Comparison of ENCODE assay signal across 1 cellular context in genomic region chr6:156658186-156658585, GRCh38.
A peak's percentile ranks its signal among the peaks of the same experiment; 100 is the strongest.
TF ChIP-seq lines count a peak whose summit lies in the region.

No MANE protein-coding gene starts in this region.

TF ChIP-seq in IMR-90, 13 proteins besides CTCF, POLR2A, EP300 and RAD21:
- peak; percentile 67; the same call in 1 of the 2 replicates for TF ChIP-seq USF2 (IDR thresholded peaks at IDR 0.05; ENCODE audit: low read depth, low read length)
- no peak for TF ChIP-seq NFE2L2 (IDR thresholded peaks at IDR 0.05; ENCODE audit: low read depth, low read length)
- TF ChIP-seq MAFK (IDR thresholded peaks at IDR 0.05; ENCODE audit: low read depth, low read length): no peak
- no peak for TF ChIP-seq SMC3 (IDR thresholded peaks at IDR 0.05; ENCODE audit: low read depth, low read length)
- TF ChIP-seq BHLHE40 (IDR thresholded peaks at IDR 0.05; ENCODE audit: low read depth, low read length): peak; percentile 21; the same call in 1 of the 2 replicates
- TF ChIP-seq RCOR1 (IDR thresholded peaks at IDR 0.05; ENCODE audit: insufficient replicate concordance, low read length): no peak
- TF ChIP-seq CHD1 (IDR thresholded peaks at IDR 0.05; ENCODE audit: low read depth, low read length): no peak
